24 cellular contexts compared by ENCODE assay signal in the genomic region with DNA sequence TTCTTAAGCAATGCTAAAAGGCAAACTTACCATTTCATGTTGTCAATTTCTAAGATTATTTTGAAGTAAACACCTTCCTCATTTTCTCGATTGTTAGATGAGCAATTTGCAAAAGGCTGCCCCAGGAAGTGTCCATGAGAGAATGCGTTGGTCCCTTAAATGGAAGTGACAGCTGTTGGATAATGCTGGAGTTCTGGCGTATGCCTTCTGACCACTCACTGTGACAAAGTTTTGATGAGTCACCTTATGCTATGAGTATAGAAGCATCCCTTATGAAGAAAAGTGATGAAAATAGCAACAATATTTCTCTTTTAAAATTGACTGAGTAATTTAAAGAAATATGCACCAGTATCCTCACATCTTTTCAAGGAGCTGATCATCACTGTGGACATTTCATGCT.
"Had no signal": no experiment of that assay in that cellular context is flagged by ENCODE, and none has a peak within 500 bp of the region (broad histone marks: within the 10 kb centered on the region; RNA-seq: fewer than 3 reads in every experiment).

No MANE protein-coding gene starts in this region.

- H3K36me3 Mint-ChIP-seq: memory B cell; naive thymus-derived CD4-positive, alpha-beta T cell; neural progenitor cell had no signal

- H3K27ac Mint-ChIP-seq: memory B cell; mesothelial cell of epicardium; naive thymus-derived CD4-positive, alpha-beta T cell; nephron; neural progenitor cell; stimulated activated naive CD8-positive, alpha-beta T cell treated with anti-CD3 and anti-CD28 coated beads, Interleukin-15, amount 100 ng/mL, for 72 hours had no signal

- H3K27ac ChIP-seq: dorsolateral prefrontal cortex, neural progenitor cell, psoas muscle, thyroid gland, vagina had no signal

- H3K9me3 ChIP-seq: psoas muscle, thyroid gland, vagina had no signal

- H3K4me1 Mint-ChIP-seq: memory B cell; naive thymus-derived CD4-positive, alpha-beta T cell; nephron; neural progenitor cell; stimulated activated naive CD8-positive, alpha-beta T cell treated with anti-CD3 and anti-CD28 coated beads, Interleukin-15, amount 100 ng/mL, for 72 hours had no signal

- H3K36me3 ChIP-seq: neural progenitor cell, thyroid gland, vagina had no signal

- H3K9ac ChIP-seq: neural progenitor cell had no signal

- H3K27me3 ChIP-seq: dorsolateral prefrontal cortex, neural progenitor cell, thyroid gland, vagina had no signal

- H3K4me1 ChIP-seq: neural progenitor cell, psoas muscle, thyroid gland, vagina had no signal

- DNase-seq: cortex of kidney; dorsolateral prefrontal cortex; effector CD4-positive, alpha-beta T cell; kidney; mucosa of descending colon; naive thymus-derived CD4-positive, alpha-beta T cell; psoas muscle; right cardiac atrium; small intestine; stimulated activated CD4-positive, alpha-beta T cell treated with anti-CD3 and anti-CD28 coated beads, Interleukin-12 subunit alpha, Interleukin-12 subunit beta, amount 100 ng/mL, for 4 hours; stimulated activated CD4-positive, alpha-beta T cell treated with anti-CD3 and anti-CD28 coated beads, Interleukin-1b, Interleukin-23, amount 100 ng/mL, for 48 hours; stimulated activated CD4-positive, alpha-beta T cell treated with anti-CD3 and anti-CD28 coated beads, Interleukin-4, amount 100 ng/mL, for 1 hour; stimulated activated CD8-positive, alpha-beta memory T cell treated with anti-CD3 and anti-CD28 coated beads, Interleukin-4, amount 100 ng/mL, for 48 hours; stimulated activated naive CD4-positive, alpha-beta T cell; stimulated activated naive CD8-positive, alpha-beta T cell treated with anti-CD3 and anti-CD28 coated beads, Interleukin-15, amount 100 ng/mL, for 72 hours; thyroid gland; trophoblast cell had no signal

- H3K4me2 ChIP-seq: neural progenitor cell had no signal

- H3K4me3 Mint-ChIP-seq: memory B cell; mesothelial cell of epicardium; naive thymus-derived CD4-positive, alpha-beta T cell; nephron; neural progenitor cell; stimulated activated naive CD8-positive, alpha-beta T cell treated with anti-CD3 and anti-CD28 coated beads, Interleukin-15, amount 100 ng/mL, for 72 hours had no signal

- ATAC-seq: left lobe of liver; mucosa of descending colon; naive thymus-derived CD4-positive, alpha-beta T cell; psoas muscle; right cardiac atrium; stimulated activated naive CD8-positive, alpha-beta T cell treated with anti-CD3 and anti-CD28 coated beads, Interleukin-15, amount 100 ng/mL, for 72 hours had no signal

- H3K27me3 Mint-ChIP-seq: memory B cell; naive thymus-derived CD4-positive, alpha-beta T cell; stimulated activated naive CD8-positive, alpha-beta T cell treated with anti-CD3 and anti-CD28 coated beads, Interleukin-15, amount 100 ng/mL, for 72 hours had no signal

- H2AFZ ChIP-seq: neural progenitor cell had no signal

- H3K4me3 ChIP-seq: dorsolateral prefrontal cortex, lung, mucosa of descending colon, neural progenitor cell, psoas muscle, thyroid gland, vagina had no signal
